ENCODE assay signal across 19 cellular contexts in genomic region chr19:47312366-47313006, GRCh38. TPM values are rescaled to one million over a fixed set of nuclear protein-coding genes. Genes with fewer than 3 reads are reported as not detected.
"Had no signal": no experiment of that assay in that cellular context is flagged by ENCODE, and none has a peak within 500 bp of the region (broad histone marks: within the 10 kb centered on the region; RNA-seq: fewer than 3 reads in every experiment).

No MANE protein-coding gene starts in this region.

- ATAC-seq: activated CD8-positive, alpha-beta T cell treated with anti-CD3 and anti-CD28 coated beads for 36 hours; activated T-cell treated with anti-CD3 and anti-CD28 coated beads, Interleukin-2, amount 50 U/mL, for 4 hours; sciatic nerve; stimulated activated naive CD8-positive, alpha-beta T cell treated with anti-CD3 and anti-CD28 coated beads, Interleukin-15, amount 100 ng/mL, for 72 hours; WTC11 had no signal

- H3K9me3 ChIP-seq: adrenal gland, testis had no signal

- H3K4me2 ChIP-seq: hepatocyte had no signal

- H3K4me1 ChIP-seq: testis had no signal

- DNase-seq: activated CD4-positive, alpha-beta T cell treated with anti-CD3 and anti-CD28 coated beads for 48 hours; activated CD8-positive, alpha-beta T cell treated with anti-CD3 and anti-CD28 coated beads for 36 hours; activated effector memory CD4-positive, alpha-beta T cell treated with anti-CD3 and anti-CD28 coated beads, Interleukin-2, amount 50 U/mL, for 16 hours; activated T-cell treated with anti-CD3 and anti-CD28 coated beads, Interleukin-2, amount 50 U/mL, for 4 hours; mesenchymal stem cell; nephron progenitor cell; stimulated activated CD4-positive, alpha-beta T cell treated with anti-CD3 and anti-CD28 coated beads, Interleukin-1b, Interleukin-23, amount 100 ng/mL, for 48 hours; stimulated activated naive CD8-positive, alpha-beta T cell treated with anti-CD3 and anti-CD28 coated beads, Interleukin-15, amount 100 ng/mL, for 72 hours; testis had no signal

- H3K27ac ChIP-seq: cardiac muscle cell, hepatocyte had no signal

- H3K4me3 ChIP-seq: cardiac muscle cell, hepatocyte, testis had no signal

- H3K27me3 ChIP-seq: adrenal gland, cardiac muscle cell, hepatocyte, testis had no signal

- FAIRE-seq: endometrium, keratinocyte, TTC549, urothelium cell line had no signal

- H3K36me3 ChIP-seq: adrenal gland, cardiac muscle cell had no signal

RNA-seq across cellular contexts. Expression of gene C5AR1, which starts 2.8 kb away (rescaled TPM):
- total RNA-seq: cardiac muscle cell, pulmonary artery endothelial cell had no signal
- polyA plus RNA-seq: cardiac muscle cell had no signal

RNA-seq across cellular contexts. Expression of gene C5AR2, which starts 19.5 kb away (rescaled TPM):
- total RNA-seq: activated T-cell treated with anti-CD3 and anti-CD28 coated beads, Interleukin-2, amount 50 U/mL, for 4 hours; cardiac muscle cell had no signal
- polyA plus RNA-seq: cardiac muscle cell, hepatocyte, keratinocyte had no signal
